ENCODE assay signal across 11 cellular contexts in the genomic region with DNA sequence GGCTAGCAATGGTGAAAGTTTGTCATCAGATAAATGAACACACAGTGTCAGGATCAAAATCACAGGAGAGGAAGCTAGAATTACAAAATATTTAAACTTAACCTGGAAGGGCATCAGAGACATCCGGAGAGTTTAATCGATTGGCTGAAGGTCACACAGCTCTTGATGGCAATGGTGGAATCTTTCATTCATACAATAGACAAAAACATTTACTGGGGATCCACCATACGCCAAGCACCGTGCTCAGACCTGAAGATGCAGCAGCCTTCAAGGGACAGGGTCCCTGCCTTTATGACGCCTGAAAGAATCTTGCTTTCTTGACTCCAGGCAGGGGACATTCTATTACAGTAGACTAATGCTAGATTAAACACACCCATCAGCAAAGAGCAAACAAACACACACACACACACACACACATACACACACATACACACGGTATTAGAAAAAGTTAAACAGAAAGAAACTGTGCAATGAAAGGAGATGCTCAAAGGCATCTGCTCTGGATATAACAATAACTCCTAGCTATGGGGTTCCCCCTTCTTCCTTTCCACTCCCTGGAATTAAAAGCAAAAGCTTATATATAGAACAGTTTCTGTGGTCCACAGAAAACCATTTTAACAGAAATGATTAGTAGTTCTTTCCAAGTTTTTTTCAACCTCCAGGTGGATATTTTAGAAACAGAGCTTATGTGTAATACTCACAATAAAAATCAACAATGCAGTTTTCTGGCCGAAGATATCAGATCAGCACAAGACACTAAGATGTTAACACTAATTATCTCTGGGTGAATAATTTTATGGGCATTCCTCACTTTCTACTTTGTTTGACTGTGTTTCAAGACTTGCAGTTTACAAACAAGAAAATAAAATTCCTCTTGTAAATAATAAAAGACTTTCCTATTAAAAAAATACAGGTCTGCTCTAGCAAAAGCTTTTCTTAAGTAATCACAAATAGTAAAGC.
DNase-seq lines count a peak whose midpoint lies in the region; ATAC-seq, FAIRE-seq and TF ChIP-seq lines count a peak whose summit lies in the region.
"Had no signal": no experiment of that assay in that cellular context is flagged by ENCODE, and none has a peak within 500 bp of the region (broad histone marks: within the 10 kb centered on the region; RNA-seq: fewer than 3 reads in every experiment).

No MANE protein-coding gene starts in this region.

- H3K27me3 ChIP-seq in BLaER1: no peaks in the 10 kb centered on the region
- H3K27me3 ChIP-seq in Karpas-422 (ENCODE audit: low read length): no peaks in the 10 kb centered on the region
- H3K27me3 ChIP-seq in GM12878 (replicated peaks in 1 of 2; ENCODE audit: control insufficient read depth in 2 of 2, insufficient read depth in 2 of 2, low read length in 1 of 2): no peaks in the 10 kb centered on the region
- H3K27me3 ChIP-seq in right cardiac atrium (ENCODE audit: control insufficient read depth, insufficient read depth): no peaks in the 10 kb centered on the region
- H3K27me3 ChIP-seq: thyroid gland had no signal

- CTCF ChIA-PET in GM12878 (lab: Yijun Ruan, JAX): interaction anchor here (0.7 to 4.7 kb wide), 14 partner anchors 10 to 190 kb away, joined by 3 to 49 read pairs (median 4); no protein-coding TSS in a partner anchor

- POLR2A ChIA-PET in GM12878 (lab: Charles Lee): interaction anchor here (0.6 to 1.6 kb wide), 8 partner anchors 11 to 276 kb away, joined by 3 to 6 read pairs (median 3); partner anchors contain the start of gene SF3B1

- TF ChIP-seq EP300 in GM12878 (IDR thresholded peaks at IDR 0.05; ENCODE audit: borderline replicate concordance in 1 of 2, control insufficient read depth in 1 of 2, low read depth in 2 of 2, low read length in 2 of 2): no peak

- H3K4me3 ChIP-seq in BLaER1: peak overlapping the region; percentile 13; the same call in 1 of the 2 replicates
- no peak overlapping the region for H3K4me3 ChIP-seq in Karpas-422 (ENCODE audit: low read length)
- peak overlapping the region; percentile 1; the same call in 1 of the 2 replicates for H3K4me3 ChIP-seq in GM12878
- H3K4me3 ChIP-seq in mucosa of descending colon: no peak overlapping the region
- no peak overlapping the region for H3K4me3 ChIP-seq in right cardiac atrium (ENCODE audit: low read length)
- H3K4me3 ChIP-seq: thyroid gland had no signal

- DNase-seq in Karpas-422 (no peak), GM12878 (ENCODE audit: low read depth, low spot score) (no peak), mucosa of descending colon (no peak), right cardiac atrium (no peak), GM10266 (ENCODE audit: extremely low spot score) (no peak), RKO (ENCODE audit: low spot score) (no peak), CD1c-positive myeloid dendritic cell (ENCODE audit: extremely low spot score) (no peak)
- DNase-seq: DMS 273 treated with DMSO at 0.1 percent for 48 hours, NCI-H2227 treated with DMSO at 0.1 percent for 48 hours, thyroid gland had no signal

- FAIRE-seq in GM12878 (lab: Jason Lieb, UNC): no peak

- peaks cover 84% of the 10 kb centered on the region for H3K79me2 ChIP-seq in Karpas-422 (ENCODE audit: low read length)
- H3K79me2 ChIP-seq in GM12878 (ENCODE audit: control insufficient read depth, insufficient read depth, low read length): peaks cover 23% of the 10 kb centered on the region

- H2AFZ ChIP-seq in Karpas-422 (ENCODE audit: low read length) (no peak overlapping the region), GM12878 (ENCODE audit: control insufficient read depth, low read depth, low read length) (no peak overlapping the region)

- no peaks in the 10 kb centered on the region for H4K20me1 ChIP-seq in BLaER1
- H4K20me1 ChIP-seq in Karpas-422 (ENCODE audit: insufficient read depth, low read depth, low read length): no peaks in the 10 kb centered on the region
- H4K20me1 ChIP-seq in GM12878 (ENCODE audit: control insufficient read depth, insufficient read depth): no peaks in the 10 kb centered on the region

- BruUV-seq in GM12878 (replicated peaks; lab: Mats Ljungman, UMichigan): no TSS peak

- H3K36me3 ChIP-seq in BLaER1 (no peaks in the 10 kb centered on the region), Karpas-422 (ENCODE audit: insufficient read depth, low read length) (peaks cover 5% of the 10 kb centered on the region; the same call in 1 of the 2 replicates), GM12878 (ENCODE audit: control insufficient read depth in 2 of 2, insufficient read depth in 2 of 2, low read length in 1 of 2) (no peaks in the 10 kb centered on the region), mucosa of descending colon (ENCODE audit: low read depth) (no peaks in the 10 kb centered on the region)
- H3K36me3 ChIP-seq: thyroid gland had no signal

- H3K4me2 ChIP-seq in BLaER1: peak overlapping the region; percentile 76
- no peak overlapping the region for H3K4me2 ChIP-seq in Karpas-422 (ENCODE audit: low read depth, low read length, poor library complexity, severe bottlenecking)
- peak overlapping the region; percentile 71; the same call in 1 of the 2 replicates for H3K4me2 ChIP-seq in GM12878 (ENCODE audit: control insufficient read depth, insufficient read depth)

- ATAC-seq in GM12878 (peak; percentile 52), mucosa of descending colon (peak; percentile 22), right cardiac atrium (no peak)

- H3K9me2 ChIP-seq in Karpas-422 (replicated peaks; ENCODE audit: insufficient read depth, low read length): no peaks in the 10 kb centered on the region

- RAD21 ChIA-PET in GM12878 (lab: Charles Lee; ENCODE audit: unreplicated experiment): interaction anchor here (0.5 to 2.4 kb wide), 13 partner anchors 10 to 290 kb away, joined by 3 to 24 read pairs (median 3); no protein-coding TSS in a partner anchor

- H3K9ac ChIP-seq in BLaER1 (peak overlapping the region; percentile 62; the same call in 1 of the 2 replicates), Karpas-422 (ENCODE audit: low read length) (no peak overlapping the region), GM12878 (ENCODE audit: control insufficient read depth, insufficient read depth, low read length) (no peak overlapping the region)

- TF ChIP-seq CTCF in GM12878 (IDR thresholded peaks at IDR 0.05 in 2 of 3, conservative IDR thresholded peaks at IDR 0.05 in 1 of 3; ENCODE audit: control insufficient read depth in 2 of 3, extremely low read depth in 1 of 3, insufficient read depth in 1 of 3, low read depth in 3 of 3, low read length in 3 of 3) (no peak), mucosa of descending colon (IDR thresholded peaks at IDR 0.05) (no peak), GM10266 (IDR thresholded peaks at IDR 0.05; ENCODE audit: control insufficient read depth, insufficient read depth, low read depth, missing control alignments) (no peak)

- H3K9me3 ChIP-seq in BLaER1: peaks cover 17% of the 10 kb centered on the region
- H3K9me3 ChIP-seq in Karpas-422 (ENCODE audit: low read length): no peaks in the 10 kb centered on the region
- peaks cover 5% of the 10 kb centered on the region; the same call in 2 of the 3 replicates for H3K9me3 ChIP-seq in GM12878 (replicated peaks; ENCODE audit: control insufficient read depth, insufficient read depth, low read length)
- H3K9me3 ChIP-seq in mucosa of descending colon: no peaks in the 10 kb centered on the region
- no peaks in the 10 kb centered on the region for H3K9me3 ChIP-seq in right cardiac atrium (ENCODE audit: control insufficient read depth, low read length)
- H3K9me3 ChIP-seq: thyroid gland had no signal

- SMC1A ChIA-PET in GM12878 (lab: Charles Lee; ENCODE audit: uncharacterized antibody, unreplicated experiment): interaction anchor here (0.7 to 5.6 kb wide), 21 partner anchors 9 to 273 kb away, joined by 3 to 55 read pairs (median 4); no protein-coding TSS in a partner anchor

- peaks cover 18% of the 10 kb centered on the region for H3K4me1 ChIP-seq in BLaER1
- H3K4me1 ChIP-seq in Karpas-422 (ENCODE audit: low read length): peaks cover 63% of the 10 kb centered on the region
- H3K4me1 ChIP-seq in GM12878 (ENCODE audit: control insufficient read depth, insufficient read depth, low read length): peaks cover 29% of the 10 kb centered on the region
- H3K4me1 ChIP-seq in mucosa of descending colon (ENCODE audit: low read depth): no peaks in the 10 kb centered on the region
- H3K4me1 ChIP-seq in right cardiac atrium (ENCODE audit: control insufficient read depth, insufficient read depth, low read length): no peaks in the 10 kb centered on the region

- WGBS in GM12878 (ENCODE audit: insufficient coverage, insufficient replicate concordance, low lambda C conversion rate, missing lambda C conversion rate): 2% methylated on average over 7 of the region's 7 CpGs
- 59% methylated on average over 7 of the region's 7 CpGs for WGBS in right cardiac atrium

- H3K27ac ChIP-seq in BLaER1: peak overlapping the region; percentile 62
- peak overlapping the region; percentile 69 for H3K27ac ChIP-seq in Karpas-422 (ENCODE audit: low read length)
- 0 out of 2 replicates have a peak overlapping the region, but pooled peaks have one; percentile 15 for H3K27ac ChIP-seq in GM12878 (ENCODE audit: control insufficient read depth, insufficient read depth)
- no peak overlapping the region for H3K27ac ChIP-seq in right cardiac atrium (ENCODE audit: low read length)
- H3K27ac ChIP-seq: thyroid gland had no signal

- no peak for TF ChIP-seq POLR2A in GM12878 (IDR thresholded peaks at IDR 0.05; ENCODE audit: low read depth, low read length)

- in situ Hi-C loops in GM12878 (cut with MboI): no loop called here

- intact Hi-C loops in GM12878 (cut with micrococcal nuclease; ENCODE audit: unreplicated experiment): no loop called here
- intact Hi-C loops in mucosa of descending colon (cut with DNase I, micrococcal nuclease): no loop called here
- intact Hi-C loops in right cardiac atrium (cut with DNase I): no loop called here

- TF ChIP-seq RAD21 in GM12878 (IDR thresholded peaks at IDR 0.05; ENCODE audit: insufficient read depth, low read depth, low read length): no peak

TF ChIP-seq in GM12878, 131 proteins besides CTCF, POLR2A, EP300 and RAD21 (continues in another document):
- TF ChIP-seq HDGF (IDR thresholded peaks at IDR 0.05) (peak; percentile 77; the same call in 1 of the 2 replicates), NBN (IDR thresholded peaks at IDR 0.05) (0 out of 2 replicates have a peak, but pooled peaks have one; percentile 12), MYB (IDR thresholded peaks at IDR 0.05; ENCODE audit: borderline replicate concordance, low read depth, low read length) (no peak), FOXM1 (IDR thresholded peaks at IDR 0.05; ENCODE audit: low read depth, low read length) (no peak), SP1 (IDR thresholded peaks at IDR 0.05; ENCODE audit: low read depth, low read length) (no peak)

Comparison
In these comparisons a context has a peak if more than half of its experiments do, and no peak if none do; other contexts are left out.
1. H3K4me3 ChIP-seq: peak in BLaER1 (single experiment) and GM12878 (single experiment); none in Karpas-422 (single experiment), mucosa of descending colon (single experiment) and right cardiac atrium (single experiment).
2. ATAC-seq: peak in GM12878 (single experiment) and mucosa of descending colon (single experiment); none in right cardiac atrium (0 of 2).